8 cellular contexts compared by ENCODE assay signal in genomic region chr22:29882716-29883044, GRCh38. TPM values are rescaled to one million over a fixed set of nuclear protein-coding genes. Genes with fewer than 3 reads are reported as not detected.
DNase-seq lines count a peak whose midpoint lies in the region; ATAC-seq, FAIRE-seq and TF ChIP-seq lines count a peak whose summit lies in the region.

No MANE protein-coding gene starts in this region.

- no peak for TF ChIP-seq POLR2A in testis (IDR thresholded peaks at IDR 0.05)

- H3K4me3 ChIP-seq in RWPE2 (ENCODE audit: severe bottlenecking), result peak overlapping the region; percentile 99
- H3K4me3 ChIP-seq in foreskin fibroblast (ENCODE audit: low read depth in 1 of 2, low read length in 2 of 2), result peak overlapping the region; percentile 42 to 93
- H3K4me3 ChIP-seq in testis, result peak overlapping the region; percentile 85 to 93

- H3K36me3 ChIP-seq in RWPE2 (ENCODE audit: low read depth) (no peaks in the 10 kb centered on the region), testis (ENCODE audit: low read depth, missing control alignments) (no peaks in the 10 kb centered on the region)

- H3K4me1 Mint-ChIP-seq in activated CD8-positive, alpha-beta memory T cell treated with anti-CD3 and anti-CD28 coated beads, Interleukin-2, amount 10 ng/mL, durations not matched to agents 7 days and 5 days, result peaks cover 12% of the 10 kb centered on the region

- intact Hi-C loops in testis (cut with DNase I; ENCODE audit: low total_unique reads), result no loop called here

- H3K27me3 ChIP-seq in RWPE2 (ENCODE audit: insufficient read depth, poor library complexity, severe bottlenecking) (no peaks in the 10 kb centered on the region), testis (no peaks in the 10 kb centered on the region)

- no peak overlapping the region for H3K27ac Mint-ChIP-seq in activated CD8-positive, alpha-beta memory T cell treated with anti-CD3 and anti-CD28 coated beads, Interleukin-2, amount 10 ng/mL, durations not matched to agents 7 days and 5 days

- H3K27ac ChIP-seq in RWPE2 (ENCODE audit: poor library complexity, severe bottlenecking) (peak overlapping the region; percentile 63), testis (peak overlapping the region in 1 of 2 donors; percentile 99)

- 1 to 3% methylated on average over 5 of the region's 5 CpGs for WGBS in testis, 2 donors

- no peak for ATAC-seq in activated CD8-positive, alpha-beta memory T cell treated with anti-CD3 and anti-CD28 coated beads, Interleukin-2, amount 10 ng/mL, durations not matched to agents 7 days and 5 days
- ATAC-seq in RWPE2 (ENCODE audit: low read depth), result peak; percentile 76; the same call in 2 of the 3 replicates
- ATAC-seq in HG03565 (IDR thresholded peaks at IDR 0.05; ENCODE audit: unreplicated experiment), result no peak

- FAIRE-seq in urothelium cell line (lab: Jason Lieb, UNC), result no peak

- peaks cover 2% of the 10 kb centered on the region for H3K4me1 ChIP-seq in RWPE2 (ENCODE audit: insufficient read depth, poor library complexity, severe bottlenecking)
- H3K4me1 ChIP-seq in testis, result peaks cover 28% of the 10 kb centered on the region

- peaks cover 11% of the 10 kb centered on the region for H3K27me3 Mint-ChIP-seq in activated CD8-positive, alpha-beta memory T cell treated with anti-CD3 and anti-CD28 coated beads, Interleukin-2, amount 10 ng/mL, durations not matched to agents 7 days and 5 days

- no peaks in the 10 kb centered on the region for H3K9me3 Mint-ChIP-seq in activated CD8-positive, alpha-beta memory T cell treated with anti-CD3 and anti-CD28 coated beads, Interleukin-2, amount 10 ng/mL, durations not matched to agents 7 days and 5 days (ENCODE audit: low read depth)

- no peaks in the 10 kb centered on the region for H3K9me3 ChIP-seq in RWPE2 (ENCODE audit: severe bottlenecking)
- H3K9me3 ChIP-seq in testis, result no peaks in the 10 kb centered on the region

- CTCF ChIA-PET in activated CD8-positive, alpha-beta memory T cell treated with anti-CD3 and anti-CD28 coated beads, Interleukin-2, amount 10 ng/mL, durations not matched to agents 7 days and 5 days (lab: Charles Lee), result interaction anchor here (1.1 to 1.7 kb wide), 2 partner anchors 17 to 257 kb away, joined by 3 to 4 read pairs; no protein-coding TSS in a partner anchor

- DNase-seq in activated CD8-positive, alpha-beta memory T cell treated with anti-CD3 and anti-CD28 coated beads, Interleukin-2, amount 10 ng/mL, durations not matched to agents 7 days and 5 days, result no peak
- DNase-seq in activated CD8-positive, alpha-beta memory T cell treated with anti-CD3 and anti-CD28 coated beads, Interleukin-2, amount 50 U/mL, for 4 hours, result no peak
- DNase-seq in RWPE2 (ENCODE audit: low spot score), result no peak
- no peak for DNase-seq in foreskin fibroblast
- DNase-seq in testis, result no peak
- DNase-seq in urothelium cell line (ENCODE audit: low spot score), result no peak
- DNase-seq in NCI-H526 (lab: John Stamatoyannopoulos, UW), result no peak

- H3K4me3 Mint-ChIP-seq in activated CD8-positive, alpha-beta memory T cell treated with anti-CD3 and anti-CD28 coated beads, Interleukin-2, amount 10 ng/mL, durations not matched to agents 7 days and 5 days, result peak overlapping the region; percentile 87

- TF ChIP-seq CTCF in RWPE2 (IDR thresholded peaks at IDR 0.05; ENCODE audit: poor library complexity, severe bottlenecking), result no peak
- TF ChIP-seq CTCF in foreskin fibroblast (IDR thresholded peaks at IDR 0.05; ENCODE audit: low read depth, low read length), result no peak
- no peak for TF ChIP-seq CTCF in testis (IDR thresholded peaks at IDR 0.05)

- H3K36me3 Mint-ChIP-seq in activated CD8-positive, alpha-beta memory T cell treated with anti-CD3 and anti-CD28 coated beads, Interleukin-2, amount 10 ng/mL, durations not matched to agents 7 days and 5 days, result peaks cover 2% of the 10 kb centered on the region

RNA-seq across cellular contexts. Expression of gene MTMR3, which starts 0.3 kb away (rescaled TPM):
- 10 to 100 TPM; 26.1 to 26.4 TPM for total RNA-seq in activated CD8-positive, alpha-beta memory T cell treated with anti-CD3 and anti-CD28 coated beads, Interleukin-2, amount 10 ng/mL, durations not matched to agents 7 days and 5 days
- 100 to 1,000 TPM; 130 to 137 TPM for total RNA-seq in testis
- 75.2 TPM for polyA plus RNA-seq in testis (ENCODE audit: insufficient read depth, low read depth, low replicate concordance)

RNA-seq across cellular contexts. Expression of gene ASCC2, which starts 44.6 kb away (rescaled TPM):
- 10 to 100 TPM; 84.4 to 90.2 TPM for total RNA-seq in activated CD8-positive, alpha-beta memory T cell treated with anti-CD3 and anti-CD28 coated beads, Interleukin-2, amount 10 ng/mL, durations not matched to agents 7 days and 5 days
- 10 to 100 TPM; 91.5 to 93.8 TPM for total RNA-seq in testis
- polyA plus RNA-seq in testis (ENCODE audit: insufficient read depth, low read depth, low replicate concordance), result 108 TPM

Comparison
In these comparisons a context has a peak if more than half of its experiments do, and no peak if none do; other contexts are left out.
1. RNA of gene MTMR3, which starts 0.3 kb away (total RNA-seq): 130 to 137 TPM in testis; 26.1 to 26.4 TPM in activated CD8-positive, alpha-beta memory T cell treated with anti-CD3 and anti-CD28 coated beads, Interleukin-2, amount 10 ng/mL, durations not matched to agents 7 days and 5 days; every median in the first group is over 4 times any median in the second.
2. Peak in every context shown above with its lines, with median percentiles within 50 percentile points of each other: H3K4me3 ChIP-seq.